Comparison of ENCODE assay signal across 10 cellular contexts in the genomic region with DNA sequence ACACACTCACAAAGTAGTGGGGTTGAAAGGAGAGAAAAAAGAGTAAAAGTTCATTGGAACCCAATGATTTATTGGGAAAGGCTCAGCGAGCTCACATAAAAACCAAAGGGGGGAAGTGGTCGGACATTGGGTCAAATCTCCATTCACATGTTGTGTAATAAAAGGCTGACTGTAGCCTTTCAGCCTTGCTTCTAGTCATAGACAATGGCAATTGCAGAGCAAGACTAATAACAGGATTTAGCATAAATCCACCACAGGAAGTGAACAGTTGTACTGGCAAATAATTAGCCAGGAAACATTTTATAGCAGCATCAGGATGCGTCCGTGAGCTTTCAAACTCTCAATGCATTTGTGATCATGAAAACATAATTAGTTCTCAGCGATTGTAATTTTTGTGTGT.
DNase-seq lines count a peak whose midpoint lies in the region; ATAC-seq and TF ChIP-seq lines count a peak whose summit lies in the region.
"Had no signal": no experiment of that assay in that cellular context is flagged by ENCODE, and none has a peak within 500 bp of the region (broad histone marks: within the 10 kb centered on the region; RNA-seq: fewer than 3 reads in every experiment).

No MANE protein-coding gene starts in this region.

- peaks cover 18% of the 10 kb centered on the region for H3F3A ChIP-seq in PC-9 (ENCODE audit: insufficient read depth, low read depth)

- no peaks in the 10 kb centered on the region for H3K9me2 ChIP-seq in PC-9 (ENCODE audit: insufficient read depth)

- peak; percentile 97 for ATAC-seq in GM18861 (IDR thresholded peaks at IDR 0.05; ENCODE audit: unreplicated experiment)
- ATAC-seq in HG02870 (IDR thresholded peaks at IDR 0.05; ENCODE audit: unreplicated experiment), result peak; percentile 69
- ATAC-seq in psoas muscle, result no peak

- TF ChIP-seq CTCF in PC-9 (conservative IDR thresholded peaks at IDR 0.05) (no peak), RWPE1 (conservative IDR thresholded peaks at IDR 0.05; ENCODE audit: low read depth) (no peak), psoas muscle (IDR thresholded peaks at IDR 0.05) (no peak)

- peak overlapping the region; percentile 33 for H3K4me2 ChIP-seq in PC-9

- no peak overlapping the region for H2AFZ ChIP-seq in PC-9

- H4K20me1 ChIP-seq in PC-9 (ENCODE audit: insufficient read depth), result no peaks in the 10 kb centered on the region

- no TSS peak for BruUV-seq in PC-9 (replicated peaks; lab: Mats Ljungman, UMichigan)

- H3K9me3 ChIP-seq in PC-9 (ENCODE audit: insufficient read depth, low read depth) (no peaks in the 10 kb centered on the region; the same call in 1 of the 2 replicates), mesodermal cell (ENCODE audit: control insufficient read depth, low read length) (no peaks in the 10 kb centered on the region), psoas muscle (no peaks in the 10 kb centered on the region)

- 67 to 83% methylated on average over 1 to 2 of the region's 5 CpGs for WGBS in mesodermal cell (ENCODE audit: insufficient coverage in 2 of 2), 2 experiments
- WGBS in psoas muscle, 3 donors, result 27 to 34% (median 28%) methylated on average over 5 of the region's 5 CpGs

- H3K27me3 ChIP-seq in PC-9 (ENCODE audit: insufficient read depth, low read depth), result no peaks in the 10 kb centered on the region
- H3K27me3 ChIP-seq in psoas muscle (ENCODE audit: insufficient read depth in 3 of 3, low read length in 2 of 3), result no peaks in the 10 kb centered on the region
- H3K27me3 ChIP-seq: SJSA1 had no signal

- DNase-seq in PC-9 (no peak), RWPE1 (ENCODE audit: low spot score) (no peak), psoas muscle (no peak), SHP77 (lab: John Stamatoyannopoulos, UW) (no peak), NCI-H2107 treated with DMSO at 0.1 percent for 48 hours (lab: John Stamatoyannopoulos, UW; ENCODE audit: unreplicated experiment) (no peak)
- DNase-seq: naive B cell had no signal

- H3K27ac ChIP-seq in PC-9 (no peak overlapping the region), mesodermal cell (ENCODE audit: low read depth, low read length, severe bottlenecking) (peak overlapping the region; percentile 79), RWPE1 (no peak overlapping the region), psoas muscle (no peak overlapping the region)
- H3K27ac ChIP-seq: SJSA1 had no signal

- H3K36me3 ChIP-seq in PC-9 (ENCODE audit: low read depth) (no peaks in the 10 kb centered on the region), mesodermal cell (ENCODE audit: control insufficient read depth, insufficient read depth, low read length) (no peaks in the 10 kb centered on the region), psoas muscle (ENCODE audit: insufficient read depth in 1 of 2, low read depth in 1 of 2) (no peaks in the 10 kb centered on the region)
- H3K36me3 ChIP-seq: SJSA1 had no signal

- POLR2A ChIA-PET in PC-9 (lab: Charles Lee; ENCODE audit: unreplicated experiment) (no interaction called here), RWPE1 (lab: Yijun Ruan, JAX; ENCODE audit: low non-redundant PET) (no interaction called here)

- no peaks in the 10 kb centered on the region for H3K79me2 ChIP-seq in PC-9 (ENCODE audit: low read depth)

- H3K4me1 ChIP-seq in PC-9 (replicated peaks; ENCODE audit: insufficient read depth) (peaks cover 36% of the 10 kb centered on the region), mesodermal cell (ENCODE audit: control insufficient read depth, insufficient read depth, low read length, poor library complexity, severe bottlenecking) (peaks cover 3% of the 10 kb centered on the region), psoas muscle (no peaks in the 10 kb centered on the region)

- intact Hi-C loops in PC-9 (cut with micrococcal nuclease; ENCODE audit: unreplicated experiment) (loop anchor here (5.0 kb wide), 1 partner anchor 103 kb away; no protein-coding TSS in a partner anchor), psoas muscle (cut with DNase I) (no loop called here)

- CTCF ChIA-PET in PC-9 (lab: Charles Lee) (no interaction called here), RWPE1 (lab: Yijun Ruan, JAX) (no interaction called here)

- H3K4me3 ChIP-seq in PC-9 (no peak overlapping the region), mesodermal cell (ENCODE audit: extremely low read depth, insufficient read depth, low read length, poor library complexity, severe bottlenecking) (no peak overlapping the region), psoas muscle (no peak overlapping the region)
- H3K4me3 ChIP-seq: SJSA1 had no signal

Comparison
In these comparisons a context has a peak if more than half of its experiments do, and no peak if none do; other contexts are left out.
1. ATAC-seq: peak in GM18861 (single experiment) and HG02870 (single experiment); none in psoas muscle (0 of 4).